ENCODE assay signal across 8 cellular contexts in the genomic region with DNA sequence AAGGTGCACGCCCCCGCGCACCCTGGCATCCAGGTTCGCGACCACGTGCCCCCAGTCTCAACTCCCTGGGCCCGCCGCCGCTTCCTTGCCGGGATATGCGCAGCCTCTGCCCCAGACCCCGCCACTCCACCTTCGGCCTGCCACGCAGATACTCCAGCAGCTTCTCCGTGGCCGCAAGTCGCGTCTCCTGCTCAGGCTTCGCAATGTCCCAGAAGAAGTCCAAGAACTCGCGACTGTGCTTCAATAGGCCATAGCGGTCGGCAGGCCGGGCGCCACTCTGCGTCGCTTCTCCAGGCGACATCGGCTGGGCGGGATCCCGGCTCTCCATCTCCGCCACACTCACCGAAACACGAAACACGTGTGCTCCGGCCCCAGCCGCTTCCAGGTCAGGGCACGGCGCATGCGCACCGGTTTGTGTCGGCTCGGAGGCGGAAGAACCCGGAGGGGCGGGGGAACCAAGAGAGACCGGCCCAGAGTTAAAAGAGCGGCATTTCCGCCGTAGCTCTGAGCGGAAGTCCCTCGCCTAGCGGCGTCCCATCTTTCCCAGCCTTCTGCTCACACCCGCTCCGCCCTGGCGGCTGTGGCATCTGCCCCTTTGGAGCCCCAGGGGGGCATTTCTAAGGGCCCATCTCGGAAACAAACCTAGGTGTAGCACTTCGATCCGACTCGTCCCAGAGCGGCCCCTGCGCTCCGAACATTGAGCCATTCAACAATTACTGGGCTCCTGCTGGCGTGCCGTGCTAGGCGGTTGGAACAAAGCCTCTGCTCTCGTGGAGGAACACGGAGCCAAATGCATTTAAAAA. TPM values are rescaled to one million over a fixed set of nuclear protein-coding genes. Genes with fewer than 3 reads are reported as not detected.
A peak's percentile ranks its signal among the peaks of the same experiment; 100 is the strongest.
DNase-seq lines count a peak whose midpoint lies in the region; ATAC-seq, FAIRE-seq and TF ChIP-seq lines count a peak whose summit lies in the region.

A gene with protein sequence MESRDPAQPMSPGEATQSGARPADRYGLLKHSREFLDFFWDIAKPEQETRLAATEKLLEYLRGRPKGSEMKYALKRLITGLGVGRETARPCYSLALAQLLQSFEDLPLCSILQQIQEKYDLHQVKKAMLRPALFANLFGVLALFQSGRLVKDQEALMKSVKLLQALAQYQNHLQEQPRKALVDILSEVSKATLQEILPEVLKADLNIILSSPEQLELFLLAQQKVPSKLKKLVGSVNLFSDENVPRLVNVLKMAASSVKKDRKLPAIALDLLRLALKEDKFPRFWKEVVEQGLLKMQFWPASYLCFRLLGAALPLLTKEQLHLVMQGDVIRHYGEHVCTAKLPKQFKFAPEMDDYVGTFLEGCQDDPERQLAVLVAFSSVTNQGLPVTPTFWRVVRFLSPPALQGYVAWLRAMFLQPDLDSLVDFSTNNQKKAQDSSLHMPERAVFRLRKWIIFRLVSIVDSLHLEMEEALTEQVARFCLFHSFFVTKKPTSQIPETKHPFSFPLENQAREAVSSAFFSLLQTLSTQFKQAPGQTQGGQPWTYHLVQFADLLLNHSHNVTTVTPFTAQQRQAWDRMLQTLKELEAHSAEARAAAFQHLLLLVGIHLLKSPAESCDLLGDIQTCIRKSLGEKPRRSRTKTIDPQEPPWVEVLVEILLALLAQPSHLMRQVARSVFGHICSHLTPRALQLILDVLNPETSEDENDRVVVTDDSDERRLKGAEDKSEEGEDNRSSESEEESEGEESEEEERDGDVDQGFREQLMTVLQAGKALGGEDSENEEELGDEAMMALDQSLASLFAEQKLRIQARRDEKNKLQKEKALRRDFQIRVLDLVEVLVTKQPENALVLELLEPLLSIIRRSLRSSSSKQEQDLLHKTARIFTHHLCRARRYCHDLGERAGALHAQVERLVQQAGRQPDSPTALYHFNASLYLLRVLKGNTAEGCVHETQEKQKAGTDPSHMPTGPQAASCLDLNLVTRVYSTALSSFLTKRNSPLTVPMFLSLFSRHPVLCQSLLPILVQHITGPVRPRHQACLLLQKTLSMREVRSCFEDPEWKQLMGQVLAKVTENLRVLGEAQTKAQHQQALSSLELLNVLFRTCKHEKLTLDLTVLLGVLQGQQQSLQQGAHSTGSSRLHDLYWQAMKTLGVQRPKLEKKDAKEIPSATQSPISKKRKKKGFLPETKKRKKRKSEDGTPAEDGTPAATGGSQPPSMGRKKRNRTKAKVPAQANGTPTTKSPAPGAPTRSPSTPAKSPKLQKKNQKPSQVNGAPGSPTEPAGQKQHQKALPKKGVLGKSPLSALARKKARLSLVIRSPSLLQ (N-terminal part only) (minus strand): TSS at position 388 of the 803 bp plus-strand sequence. CDS start 60 bp downstream, at position 328.

- no peaks in the 10 kb centered on the region for H3K9me3 ChIP-seq in HepG2 (ENCODE audit: low read length)

- peak within 1 kb of the TSS; percentile 91 to 97 for H3K4me3 Mint-ChIP-seq in CD14-positive monocyte

- H3K4me3 ChIP-seq in HepG2 (replicated peaks in 1 of 3; ENCODE audit: insufficient read depth in 1 of 3, low read depth in 2 of 3, low read length in 3 of 3): peak within 1 kb of the TSS; percentile 56 to 95 (median 87)

- peaks cover 0 to 2% (median 1%) of the 10 kb centered on the region in 3 donors for H3K27me3 Mint-ChIP-seq in CD14-positive monocyte (ENCODE audit: low read depth in 3 of 3)

- H2AFZ ChIP-seq in HepG2 (ENCODE audit: low read length): peak within 1 kb of the TSS; percentile 80

- peaks cover 17 to 33% of the 10 kb centered on the region in 2 experiments; a peak in 4 of 5 replicates for H3K36me3 ChIP-seq in HepG2 (replicated peaks in 1 of 2; ENCODE audit: control insufficient read depth in 1 of 2, insufficient read depth in 2 of 2, low read length in 2 of 2)

- H3K79me2 ChIP-seq in HepG2 (ENCODE audit: insufficient read depth, low read length): peaks cover 16% of the 10 kb centered on the region

- in situ Hi-C loops in HepG2 (cut with HindIII; ENCODE audit: extremely low pct_ligation_motif_present, low pct_unique_long_range_greater_than_20kb): loop anchor here (10.0 kb wide), 1 partner anchor 340 kb away; a partner anchor contains a TSS

- peak; percentile 73 for FAIRE-seq in HepG2 (lab: Jason Lieb, UNC)

- H3K27me3 ChIP-seq in HepG2 (ENCODE audit: control insufficient read depth in 1 of 2, insufficient read depth in 2 of 2, low read length in 2 of 2): no peaks in the 10 kb centered on the region

- H3K27ac ChIP-seq in HepG2 (ENCODE audit: extremely low read length, insufficient read depth, low read length): peak within 1 kb of the TSS; percentile 69

- peak; percentile 85 for ATAC-seq in GM19351 (IDR thresholded peaks at IDR 0.05; ENCODE audit: unreplicated experiment)
- ATAC-seq in HG03558 (IDR thresholded peaks at IDR 0.05; ENCODE audit: extremely low read depth, unreplicated experiment): peak; percentile 50
- ATAC-seq in HepG2: peak; percentile 91

- H3K36me3 Mint-ChIP-seq in CD14-positive monocyte: peaks cover 27 to 34% of the 10 kb centered on the region in 2 donors

- H3K4me1 Mint-ChIP-seq in CD14-positive monocyte: peaks cover 21% of the 10 kb centered on the region

- TF ChIP-seq EP300 in HepG2 (IDR thresholded peaks at IDR 0.05; ENCODE audit: low read depth in 2 of 2, low read length in 2 of 2): no peak
- TF ChIP-seq EP300 in HepG2 (CRISPR knock-in tag; IDR thresholded peaks at IDR 0.05; ENCODE audit: borderline replicate concordance): no peak

- TSS peak; percentile 47 for BruUV-seq in HepG2 (replicated peaks; lab: Mats Ljungman, UMichigan)

- no peaks in the 10 kb centered on the region for H3K9me3 Mint-ChIP-seq in CD14-positive monocyte

- CTCF ChIA-PET in HepG2 (lab: Yijun Ruan, JAX; ENCODE audit: low intra/inter-chr PET ratio, low total read pairs): no interaction called here

- peak within 1 kb of the TSS; percentile 78 for H3K9ac ChIP-seq in HepG2 (ENCODE audit: insufficient read depth, low read depth, low read length)

- peak; percentile 78 to 92 for TF ChIP-seq POLR2A in HepG2 (IDR thresholded peaks at IDR 0.05; ENCODE audit: insufficient read depth in 1 of 2, low read depth in 2 of 2, low read length in 2 of 2)

- H3K4me1 ChIP-seq in HepG2 (ENCODE audit: insufficient read depth, low read length): peaks cover 43% of the 10 kb centered on the region

- no peak for TF ChIP-seq RAD21 in HepG2 (CRISPR knock-in tag; IDR thresholded peaks at IDR 0.05)

- H4K20me1 ChIP-seq in HepG2 (ENCODE audit: insufficient read depth, low read length): no peaks in the 10 kb centered on the region

- peak within 1 kb of the TSS; percentile 99 for H3K4me2 ChIP-seq in HepG2 (ENCODE audit: low read depth, low read length)

- H3K27ac Mint-ChIP-seq in CD14-positive monocyte: peak within 1 kb of the TSS; percentile 86 to 96 (median 95)

- TF ChIP-seq CTCF in CD14-positive monocyte (IDR thresholded peaks at IDR 0.05) (peak; percentile 14), HepG2 (CRISPR knock-in tag; IDR thresholded peaks at IDR 0.05) (peak; percentile 36; the same call in 1 of the 2 replicates)

- DNase-seq in CD14-positive monocyte (ENCODE audit: low spot score) (peak; percentile 96), NCI-H774 (lab: John Stamatoyannopoulos, UW) (peak; percentile 82), dermis microvascular lymphatic vessel endothelial cell (ENCODE audit: low read depth in 2 of 2) (peak; percentile 91 to 94), HepG2 (ENCODE audit: low spot score) (peak; percentile 92)
- peak; percentile 96 to 97 for DNase-seq in activated CD4-positive, alpha-beta T cell treated with anti-CD3 and anti-CD28 coated beads, Interleukin-2, amount 50 U/mL, for 4 hours
- peak; percentile 99 for DNase-seq in stimulated activated CD4-positive, alpha-beta T cell treated with anti-CD3 and anti-CD28 coated beads, Interleukin-4, amount 100 ng/mL, for 1 hour

- intact Hi-C loops in CD14-positive monocyte (cut with micrococcal nuclease): loop anchor here in 1 of 2 donors (5.0 kb wide), 1 partner anchor 188 kb away; a partner anchor contains a TSS
- intact Hi-C loops in HepG2 (cut with micrococcal nuclease; ENCODE audit: unreplicated experiment): no loop called here

- WGBS in HepG2 (ENCODE audit: low lambda C conversion rate): 0% methylated on average over 40 of the region's 69 CpGs

- POLR2A ChIA-PET in HepG2 (lab: Yijun Ruan, JAX): interaction anchor here (0.5 to 3.2 kb wide), 11 partner anchors 11 to 361 kb away, joined by 3 to 21 read pairs (median 5); a partner anchor contains a TSS

TF ChIP-seq in HepG2, 621 proteins besides CTCF, POLR2A, EP300 and RAD21 (continues in another document):
- TF ChIP-seq BRD4 (CRISPR knock-in tag; IDR thresholded peaks at IDR 0.05): 0 out of 2 replicates have a peak, but pooled peaks have one; percentile 0
- TF ChIP-seq YEATS2 (CRISPR knock-in tag; IDR thresholded peaks at IDR 0.05; ENCODE audit: borderline replicate concordance): no peak; the same call in 1 of the 2 replicates
- peak; percentile 75 for TF ChIP-seq TEAD3 (CRISPR knock-in tag; optimal IDR thresholded peaks at IDR 0.05; ENCODE audit: borderline replicate concordance)
- TF ChIP-seq CBX5 (CRISPR knock-in tag; IDR thresholded peaks at IDR 0.05; ENCODE audit: borderline replicate concordance): no peak
- peak; percentile 84 for TF ChIP-seq ZNF274 (CRISPR knock-in tag; IDR thresholded peaks at IDR 0.05)

RNA-seq across cellular contexts. Expression of the gene that starts here (rescaled TPM):
- polyA plus RNA-seq in CD14-positive monocyte: 1 to 10 TPM; 4.2 to 5.3 TPM
- 29.7 and 34.3 TPM in 2 replicates for total RNA-seq in dermis microvascular lymphatic vessel endothelial cell
- 40.4 and 54.8 TPM in 2 replicates for total RNA-seq in HepG2 (2016; rRNA removed; fragmentation: Illumina TruSeq; extraction: Trizol)
- 58.9 and 65.5 TPM in 2 replicates for total RNA-seq in HepG2 (2016; cell fraction: cytosol; rRNA removed; fragmentation: Illumina TruSeq; extraction: Trizol; ENCODE audit: low read depth)
- total RNA-seq in HepG2 (2016; cell fraction: insoluble cytoplasmic fraction; rRNA removed; fragmentation: Illumina TruSeq; extraction: Trizol): 35.1 and 61.8 TPM in 2 replicates
- 24.4 and 24.9 TPM in 2 replicates for total RNA-seq in HepG2 (2016; cell fraction: membrane; rRNA removed; fragmentation: Illumina TruSeq; extraction: Trizol)
- total RNA-seq in HepG2 (2016; cell fraction: nucleus; rRNA removed; fragmentation: Illumina TruSeq; extraction: Trizol): 52.0 and 62.6 TPM in 2 replicates
- 18.6 and 28.4 TPM in 2 replicates for polyA plus RNA-seq in HepG2 (2011; rRNA removed)
- 9.7 and 12.5 TPM in 2 replicates for polyA plus RNA-seq in HepG2 (2011; cell fraction: cytosol; rRNA removed)
- 158 and 176 TPM in 2 replicates for polyA plus RNA-seq in HepG2 (2011; cell fraction: nucleus; rRNA removed)
- 28.0 and 41.5 TPM in 2 replicates for polyA plus RNA-seq in HepG2 (2012)
- 7.8 and 7.9 TPM in 2 replicates for polyA plus RNA-seq in HepG2 (2016; cell fraction: cytosol; fragmentation: Illumina TruSeq; extraction: Trizol; ENCODE audit: low read depth)
- polyA plus RNA-seq in HepG2 (2016; cell fraction: insoluble cytoplasmic fraction; fragmentation: Illumina TruSeq; extraction: Trizol; ENCODE audit: low read depth): 28.2 and 32.7 TPM in 2 replicates
- polyA plus RNA-seq in HepG2 (2016; cell fraction: membrane; fragmentation: Illumina TruSeq; extraction: Trizol; ENCODE audit: low read depth): 9.0 and 12.1 TPM in 2 replicates
- polyA plus RNA-seq in HepG2 (2016; cell fraction: nucleus; fragmentation: Illumina TruSeq; extraction: Trizol; ENCODE audit: insufficient read depth, low read depth): 146 and 160 TPM in 2 replicates
- polyA minus RNA-seq in HepG2 (2011; rRNA and poly(A)+ RNA removed; ENCODE audit: low replicate concordance): 50.2 and 100 TPM in 2 replicates
- 19.4 and 21.0 TPM in 2 replicates for polyA minus RNA-seq in HepG2 (2011; cell fraction: cytosol; rRNA and poly(A)+ RNA removed)
- 53.3 and 54.8 TPM in 2 replicates for polyA minus RNA-seq in HepG2 (2011; cell fraction: nucleus; rRNA and poly(A)+ RNA removed)

Comparison
In these comparisons a context has a peak if more than half of its experiments do, and no peak if none do; other contexts are left out.
1. Peak in every context shown above with its lines: DNase-seq, ATAC-seq, H3K4me3 ChIP-seq and H3K27ac ChIP-seq.